In the genomic region with DNA sequence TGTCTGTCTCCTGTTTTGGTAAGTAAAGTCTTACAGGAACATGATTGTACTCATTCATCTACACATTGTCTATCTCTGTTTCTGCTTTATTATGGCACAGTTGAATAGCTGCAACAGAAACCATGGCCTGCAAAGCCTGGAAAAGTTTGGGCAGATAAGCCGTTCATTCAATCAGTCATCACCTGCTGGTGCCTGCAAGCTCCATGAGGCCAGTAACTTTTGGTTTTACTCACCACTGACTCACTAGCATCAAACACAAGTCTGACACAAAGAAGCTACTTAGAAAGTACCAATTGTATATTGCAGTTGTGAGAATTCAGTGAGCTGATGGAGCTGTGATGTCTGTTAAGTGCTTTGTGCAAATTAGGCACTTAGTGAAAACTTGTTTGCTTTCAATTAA, we compare ENCODE assay signal across 16 cellular contexts.
A peak's percentile ranks its signal among the peaks of the same experiment; 100 is the strongest.
DNase-seq lines count a peak whose midpoint lies in the region; ATAC-seq lines count a peak whose summit lies in the region.
"Had no signal": no experiment of that assay in that cellular context is flagged by ENCODE, and none has a peak within 500 bp of the region (broad histone marks: within the 10 kb centered on the region; RNA-seq: fewer than 3 reads in every experiment).

No MANE protein-coding gene starts in this region.

- intact Hi-C loops in left ventricle myocardium superior (cut with micrococcal nuclease): no loop called here

- peak; percentile 14 for DNase-seq in NCI-H1436 (lab: John Stamatoyannopoulos, UW)
- no peak for DNase-seq in NCI-H1436 treated with DMSO at 0.1 percent for 48 hours (lab: John Stamatoyannopoulos, UW)
- peak; percentile 6 for DNase-seq in AG08395 (ENCODE audit: low spot score)
- DNase-seq in M059J (ENCODE audit: low read depth): peak; percentile 2
- no peak for DNase-seq in left ventricle myocardium superior
- no peak for DNase-seq in Kasumi-1 (lab: John Stamatoyannopoulos, UW)
- DNase-seq: effector memory CD4-positive, alpha-beta T cell; HFFc6; midbrain; MM.1S; NCI-H1694; PC-3; SJCRH30; stimulated activated CD4-positive, alpha-beta T cell treated with anti-CD3 and anti-CD28 coated beads, Interleukin-4, amount 100 ng/mL, for 1 hour had no signal

- ATAC-seq in left ventricle myocardium superior (peak; percentile 90), GM19452 (IDR thresholded peaks at IDR 0.05; ENCODE audit: unreplicated experiment) (no peak), HG03108 (IDR thresholded peaks at IDR 0.05; ENCODE audit: unreplicated experiment) (no peak)
- ATAC-seq: PC-3 had no signal

Comparison
In these comparisons a context has a peak if more than half of its experiments do, and no peak if none do; other contexts are left out.
1. DNase-seq: peak in NCI-H1436 (single experiment), AG08395 (single experiment) and M059J (single experiment); none in NCI-H1436 treated with DMSO at 0.1 percent for 48 hours (single experiment), left ventricle myocardium superior (single experiment) and Kasumi-1 (0 of 2).